1 cellular context compared by ENCODE assay signal in genomic region chr12:103877934-103878510, GRCh38.
TF ChIP-seq lines count a peak whose summit lies in the region.

No MANE protein-coding gene starts in this region.

TF ChIP-seq in K562, 482 proteins besides CTCF, POLR2A, EP300 and RAD21 (continued from another document):
- TF ChIP-seq DEAF1 (CRISPR knock-in tag; IDR thresholded peaks at IDR 0.05) (peak; percentile 65; the same call in 1 of the 2 replicates), SMC3 (conservative IDR thresholded peaks at IDR 0.05; ENCODE audit: insufficient read depth, low read depth, low read length) (peak; percentile 66), KLF16 (IDR thresholded peaks at IDR 0.05) (no peak), HES1 (IDR thresholded peaks at IDR 0.05; ENCODE audit: low read depth) (no peak), ZNF316 (IDR thresholded peaks at IDR 0.05) (no peak), ZFP36 (IDR thresholded peaks at IDR 0.05; ENCODE audit: low read depth, low read length, partially characterized antibody) (peak; percentile 21), JUND (IDR thresholded peaks at IDR 0.05; ENCODE audit: borderline replicate concordance, low read depth, low read length) (peak; percentile 41; the same call in 1 of the 2 replicates), JUND (tag; IDR thresholded peaks at IDR 0.05; ENCODE audit: borderline replicate concordance, low read depth, low read length) (no peak), CTBP1 (IDR thresholded peaks at IDR 0.05; ENCODE audit: borderline replicate concordance) (peak; percentile 66), ARID2 (IDR thresholded peaks at IDR 0.05) (0 out of 2 replicates have a peak, but pooled peaks have one; percentile 59), MYC (IDR thresholded peaks at IDR 0.05; ENCODE audit: low read depth, low read length) (0 out of 2 replicates have a peak, but pooled peaks have one; percentile 46), MYC (CRISPR knock-in tag; IDR thresholded peaks at IDR 0.05; ENCODE audit: borderline replicate concordance, low read depth) (no peak), CBFB (CRISPR knock-in tag; IDR thresholded peaks at IDR 0.05) (no peak), TCF7L2 (IDR thresholded peaks at IDR 0.05; ENCODE audit: low read depth, low read length) (no peak), ZC3H11A (IDR thresholded peaks at IDR 0.05; ENCODE audit: low read depth, low read length) (no peak), KDM4B (IDR thresholded peaks at IDR 0.05; ENCODE audit: borderline replicate concordance in 2 of 2, low read depth in 1 of 2) (no peak), XRCC4 (IDR thresholded peaks at IDR 0.05; ENCODE audit: extremely low read depth, insufficient read depth, insufficient read length) (no peak), ZNF584 (CRISPR knock-in tag; IDR thresholded peaks at IDR 0.05; ENCODE audit: low read depth) (no peak), ZNF133 (CRISPR knock-in tag; IDR thresholded peaks at IDR 0.05) (no peak)
